24 cellular contexts compared by ENCODE assay signal in the genomic region with DNA sequence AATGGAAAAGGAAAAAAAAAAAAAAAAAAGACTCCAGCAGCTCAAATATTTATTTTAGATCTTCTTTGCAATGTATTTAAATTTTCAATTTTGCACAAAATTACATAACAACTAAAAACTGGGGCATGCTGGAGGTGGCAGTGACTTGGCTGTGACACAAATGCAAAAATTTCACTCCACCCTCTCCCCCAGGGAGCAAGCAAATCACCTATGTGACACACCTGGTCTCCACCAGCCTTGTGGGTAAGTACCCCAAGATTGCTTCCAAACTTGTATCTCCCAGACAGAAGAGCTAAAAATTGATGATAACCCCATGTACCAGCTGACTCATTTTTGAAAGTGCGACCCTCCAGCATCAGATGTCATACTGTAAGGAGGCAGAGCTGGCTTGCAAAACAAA. TPM values are rescaled to one million over a fixed set of nuclear protein-coding genes. Genes with fewer than 3 reads are reported as not detected.
A peak's percentile ranks its signal among the peaks of the same experiment; 100 is the strongest.
DNase-seq lines count a peak whose midpoint lies in the region; ATAC-seq, FAIRE-seq and TF ChIP-seq lines count a peak whose summit lies in the region.
"Had no signal": no experiment of that assay in that cellular context is flagged by ENCODE, and none has a peak within 500 bp of the region (broad histone marks: within the 10 kb centered on the region; RNA-seq: fewer than 3 reads in every experiment).

No MANE protein-coding gene starts in this region.

- TF ChIP-seq EP300 in GM12878 (IDR thresholded peaks at IDR 0.05; ENCODE audit: borderline replicate concordance in 1 of 2, control insufficient read depth in 1 of 2, low read depth in 2 of 2, low read length in 2 of 2): no peak

- DNase-seq in activated naive CD4-positive, alpha-beta T cell treated with anti-CD3 and anti-CD28 coated beads for 36 hours: peak; percentile 8
- no peak for DNase-seq in activated naive CD4-positive, alpha-beta T cell (lab: John Stamatoyannopoulos, UW)
- DNase-seq in Karpas-422 (peak; percentile 63), GM12878 (ENCODE audit: low read depth, low spot score) (no peak), progenitor cell of endocrine pancreas (ENCODE audit: low spot score, unreplicated experiment) (no peak), NCI-H446 (lab: John Stamatoyannopoulos, UW) (no peak), NOMO-1 treated with DMSO at 0.1 percent for 48 hours (lab: John Stamatoyannopoulos, UW; ENCODE audit: unreplicated experiment) (no peak), T-cell (no peak)
- DNase-seq: activated effector memory CD4-positive, alpha-beta T cell treated with anti-CD3 and anti-CD28 coated beads, Interleukin-2, amount 50 U/mL, for 16 hours; DMS 273 treated with DMSO at 0.1 percent for 48 hours; effector memory CD4-positive, alpha-beta T cell; esophagus squamous epithelium; KBM-7; NCI-H187 treated with DMSO at 0.1 percent for 48 hours; NCI-H226; posterior cingulate gyrus; SJCRH30; thyroid gland; WERI-Rb-1 had no signal

- H3K9me3 Mint-ChIP-seq in activated naive CD4-positive, alpha-beta T cell treated with anti-CD3 and anti-CD28 coated beads for 36 hours: peaks cover 5% of the 10 kb centered on the region
- H3K9me3 Mint-ChIP-seq in progenitor cell of endocrine pancreas (ENCODE audit: low read depth) (no peaks in the 10 kb centered on the region), T-cell (peaks cover 3 to 13% (median 9%) of the 10 kb centered on the region in 3 donors)

- H3K27me3 Mint-ChIP-seq in activated naive CD4-positive, alpha-beta T cell treated with anti-CD3 and anti-CD28 coated beads for 36 hours (ENCODE audit: low read depth): no peaks in the 10 kb centered on the region
- no peaks in the 10 kb centered on the region for H3K27me3 Mint-ChIP-seq in progenitor cell of endocrine pancreas
- no peaks in the 10 kb centered on the region for H3K27me3 Mint-ChIP-seq in T-cell

- RAD21 ChIA-PET in GM12878 (lab: Charles Lee; ENCODE audit: unreplicated experiment): interaction anchor here (1.3 to 2.4 kb wide), 3 partner anchors 9 to 40 kb away, joined by 3 to 8 read pairs (median 5); no protein-coding TSS in a partner anchor

- SMC1A ChIA-PET in GM12878 (lab: Charles Lee; ENCODE audit: uncharacterized antibody, unreplicated experiment): interaction anchor here (0.9 to 2.6 kb wide), 5 partner anchors 10 to 42 kb away, joined by 3 to 16 read pairs (median 4); no protein-coding TSS in a partner anchor

- FAIRE-seq in GM12878 (lab: Jason Lieb, UNC): no peak
- FAIRE-seq: H54 had no signal

- peaks cover 100% of the 10 kb centered on the region for H3K79me2 ChIP-seq in Karpas-422 (ENCODE audit: low read length)
- peaks cover 26% of the 10 kb centered on the region for H3K79me2 ChIP-seq in GM12878 (ENCODE audit: control insufficient read depth, insufficient read depth, low read length)

- H3K27ac ChIP-seq in Karpas-422 (ENCODE audit: low read length) (peak overlapping the region; percentile 86), GM12878 (ENCODE audit: control insufficient read depth, insufficient read depth) (no peak overlapping the region)
- H3K27ac ChIP-seq: ascending aorta, C4-2B, esophagus squamous epithelium, gastroesophageal sphincter, SJCRH30, thyroid gland, WERI-Rb-1 had no signal

- peaks cover 52% of the 10 kb centered on the region for H3K4me1 Mint-ChIP-seq in activated naive CD4-positive, alpha-beta T cell treated with anti-CD3 and anti-CD28 coated beads for 36 hours (ENCODE audit: low read depth)
- peaks cover 15% of the 10 kb centered on the region for H3K4me1 Mint-ChIP-seq in progenitor cell of endocrine pancreas (ENCODE audit: low read depth)
- H3K4me1 Mint-ChIP-seq in T-cell: peaks cover 34 to 49% (median 35%) of the 10 kb centered on the region in 3 donors

- H3K9me2 ChIP-seq in Karpas-422 (replicated peaks; ENCODE audit: insufficient read depth, low read length): no peaks in the 10 kb centered on the region

- no TSS peak for BruUV-seq in GM12878 (replicated peaks; lab: Mats Ljungman, UMichigan)

- H2AFZ ChIP-seq in Karpas-422 (ENCODE audit: low read length) (no peak overlapping the region), GM12878 (ENCODE audit: control insufficient read depth, low read depth, low read length) (no peak overlapping the region)

- TF ChIP-seq CTCF in GM12878 (IDR thresholded peaks at IDR 0.05 in 2 of 3, conservative IDR thresholded peaks at IDR 0.05 in 1 of 3; ENCODE audit: control insufficient read depth in 2 of 3, extremely low read depth in 1 of 3, insufficient read depth in 1 of 3, low read depth in 3 of 3, low read length in 3 of 3) (no peak), progenitor cell of endocrine pancreas (IDR thresholded peaks at IDR 0.05; ENCODE audit: unreplicated experiment) (no peak)

- intact Hi-C loops in activated naive CD4-positive, alpha-beta T cell treated with anti-CD3 and anti-CD28 coated beads for 36 hours (cut with micrococcal nuclease): no loop called here
- intact Hi-C loops in GM12878 (cut with micrococcal nuclease; ENCODE audit: unreplicated experiment): no loop called here

- in situ Hi-C loops in GM12878 (cut with MboI): no loop called here

- 42% methylated on average over 1 of the region's 1 CpG for WGBS in GM12878 (ENCODE audit: insufficient coverage, insufficient replicate concordance, low lambda C conversion rate, missing lambda C conversion rate)

- no peaks in the 10 kb centered on the region for H3K27me3 ChIP-seq in Karpas-422 (ENCODE audit: low read length)
- H3K27me3 ChIP-seq in GM12878 (replicated peaks in 1 of 2; ENCODE audit: control insufficient read depth in 2 of 2, insufficient read depth in 2 of 2, low read length in 1 of 2): no peaks in the 10 kb centered on the region
- H3K27me3 ChIP-seq: ascending aorta, esophagus squamous epithelium, gastroesophageal sphincter, SJCRH30, thyroid gland had no signal

- H3K4me1 ChIP-seq in Karpas-422 (ENCODE audit: low read length) (peaks cover 82% of the 10 kb centered on the region), GM12878 (ENCODE audit: control insufficient read depth, insufficient read depth, low read length) (no peaks in the 10 kb centered on the region)
- H3K4me1 ChIP-seq: SJCRH30 had no signal

- H3K9me3 ChIP-seq in Karpas-422 (ENCODE audit: low read length) (peaks cover 5% of the 10 kb centered on the region; the same call in 1 of the 2 replicates), GM12878 (replicated peaks; ENCODE audit: control insufficient read depth, insufficient read depth, low read length) (peaks cover 16% of the 10 kb centered on the region)
- H3K9me3 ChIP-seq: SJCRH30, thyroid gland had no signal

- H4K20me1 ChIP-seq in Karpas-422 (ENCODE audit: insufficient read depth, low read depth, low read length) (no peaks in the 10 kb centered on the region), GM12878 (ENCODE audit: control insufficient read depth, insufficient read depth) (no peaks in the 10 kb centered on the region)

- H3K4me3 ChIP-seq in Karpas-422 (ENCODE audit: low read length) (no peak overlapping the region), GM12878 (no peak overlapping the region)
- H3K4me3 ChIP-seq: ascending aorta, esophagus squamous epithelium, gastroesophageal sphincter, SJCRH30, thyroid gland had no signal

- POLR2A ChIA-PET in GM12878 (lab: Charles Lee) (interaction anchor here (1.2 kb wide), 1 partner anchor 11 kb away, joined by 3 read pairs; no protein-coding TSS in a partner anchor), T-cell (lab: Charles Lee) (interaction anchor here in 1 of 2 donors (0.7 kb wide), 1 partner anchor 16 kb away, joined by 4 read pairs; no protein-coding TSS in a partner anchor)

- CTCF ChIA-PET in activated naive CD4-positive, alpha-beta T cell treated with anti-CD3 and anti-CD28 coated beads for 36 hours (lab: Charles Lee): interaction anchor here (1.1 kb wide), 1 partner anchor 21 kb away, joined by 3 read pairs; no protein-coding TSS in a partner anchor
- CTCF ChIA-PET in GM12878 (lab: Yijun Ruan, JAX): interaction anchor here (0.7 to 1.2 kb wide), 4 partner anchors 8 to 254 kb away, joined by 3 to 5 read pairs (median 4); no protein-coding TSS in a partner anchor
- CTCF ChIA-PET in T-cell (lab: Charles Lee): interaction anchor here in 1 of 2 donors (0.6 kb wide), 1 partner anchor 61 kb away, joined by 5 read pairs; no protein-coding TSS in a partner anchor

- H3K4me3 Mint-ChIP-seq in activated naive CD4-positive, alpha-beta T cell treated with anti-CD3 and anti-CD28 coated beads for 36 hours: no peak overlapping the region
- H3K4me3 Mint-ChIP-seq in progenitor cell of endocrine pancreas (ENCODE audit: low read depth): no peak overlapping the region
- no peak overlapping the region for H3K4me3 Mint-ChIP-seq in T-cell
- H3K4me3 Mint-ChIP-seq: nephron had no signal

- TF ChIP-seq RAD21 in GM12878 (IDR thresholded peaks at IDR 0.05; ENCODE audit: insufficient read depth, low read depth, low read length): no peak

- no peak for TF ChIP-seq POLR2A in GM12878 (IDR thresholded peaks at IDR 0.05; ENCODE audit: low read depth, low read length)

- H3K36me3 ChIP-seq in Karpas-422 (ENCODE audit: insufficient read depth, low read length) (peaks cover 79% of the 10 kb centered on the region), GM12878 (ENCODE audit: control insufficient read depth in 2 of 2, insufficient read depth in 2 of 2, low read length in 1 of 2) (peaks cover 8 to 29% of the 10 kb centered on the region in 2 experiments; a peak in 3 of 4 replicates)

- peaks cover 63% of the 10 kb centered on the region for H3K36me3 Mint-ChIP-seq in activated naive CD4-positive, alpha-beta T cell treated with anti-CD3 and anti-CD28 coated beads for 36 hours (ENCODE audit: low read depth)
- H3K36me3 Mint-ChIP-seq in progenitor cell of endocrine pancreas (ENCODE audit: insufficient read depth) (peaks cover 16% of the 10 kb centered on the region), T-cell (peaks cover 61% of the 10 kb centered on the region)

- ATAC-seq in GM12878 (peak; percentile 23), T-cell (replicated peaks in 1 of 4) (no peak)
- ATAC-seq: gastroesophageal sphincter had no signal

- H3K27ac Mint-ChIP-seq in activated naive CD4-positive, alpha-beta T cell treated with anti-CD3 and anti-CD28 coated beads for 36 hours: peak overlapping the region; percentile 47
- H3K27ac Mint-ChIP-seq in progenitor cell of endocrine pancreas (peak overlapping the region; percentile 54), T-cell (no peak overlapping the region)

- H3K4me2 ChIP-seq in Karpas-422 (ENCODE audit: low read depth, low read length, poor library complexity, severe bottlenecking) (peak overlapping the region; percentile 3), GM12878 (ENCODE audit: control insufficient read depth, insufficient read depth) (no peak overlapping the region)

- H3K9ac ChIP-seq in Karpas-422 (ENCODE audit: low read length): no peak overlapping the region
- no peak overlapping the region for H3K9ac ChIP-seq in GM12878 (ENCODE audit: control insufficient read depth, insufficient read depth, low read length)

RNA-seq across cellular contexts. Expression of gene UBE3A, which starts 32.0 kb away (rescaled TPM):
- total RNA-seq in activated naive CD4-positive, alpha-beta T cell treated with anti-CD3 and anti-CD28 coated beads for 36 hours: 10 to 100 TPM; 85.7 to 92.3 TPM
- 85.0 and 121 TPM in 2 replicates for total RNA-seq in Karpas-422 (2014; rRNA removed; shearing (Covaris generic); ENCODE audit: low replicate concordance)
- 330 and 336 TPM in 2 replicates for total RNA-seq in GM12878 (2013; cell fraction: nucleolus; rRNA removed)
- total RNA-seq in GM12878 (2014; rRNA removed) (41.7 and 51.0 TPM in 2 replicates), GM12878 (2014; rRNA removed; fragmentation: Illumina TruSeq; extraction: Trizol) (69.2 and 75.7 TPM in 2 replicates), GM12878 (2021) (82.9 and 88.5 TPM in 2 replicates), progenitor cell of endocrine pancreas (118 and 126 TPM in 2 replicates), T-cell (100 to 1,000 TPM; 115 to 119 (median 118) TPM)
- 17.9 TPM for polyA plus RNA-seq in GM12878 (2011; ENCODE audit: low read depth)
- polyA plus RNA-seq in GM12878 (2011; rRNA removed) (65.9 and 85.7 TPM in 2 replicates), GM12878 (2014; fragmentation: Illumina TruSeq; extraction: Trizol) (50.8 and 63.8 TPM in 2 replicates), GM12878 (2014; fragmentation: Nextera tagmentation; extraction: Ambion mirVana) (10 to 100 TPM; 32.9 to 51.5 TPM), GM12878 (2014; rRNA removed) (27.1 and 29.4 TPM in 2 replicates), GM12878 (2016; fragmentation: Nextera tagmentation; extraction: Ambion mirVana) (10 to 100 TPM; 72.1 to 73.0 TPM)
- 21.0 and 25.6 TPM in 2 replicates for polyA plus RNA-seq in GM12878 (2011; cell fraction: cytosol; rRNA removed)
- polyA plus RNA-seq in GM12878 (2011; cell fraction: nucleus; rRNA removed): 36.6 and 43.5 TPM in 2 replicates
- 22.0 and 29.7 TPM in 2 replicates for polyA plus RNA-seq in GM12878 (2012)
- 118 and 138 TPM in 2 replicates for polyA minus RNA-seq in GM12878 (2011; rRNA and poly(A)+ RNA removed)
- 47.2 and 55.4 TPM in 2 replicates for polyA minus RNA-seq in GM12878 (2011; cell fraction: cytosol; rRNA and poly(A)+ RNA removed)
- polyA minus RNA-seq in GM12878 (2011; cell fraction: nucleus; rRNA and poly(A)+ RNA removed): 93.9 and 169 TPM in 2 replicates

Comparison
In these comparisons a context has a peak if more than half of its experiments do, and no peak if none do; other contexts are left out.
1. DNase-seq: peak in activated naive CD4-positive, alpha-beta T cell treated with anti-CD3 and anti-CD28 coated beads for 36 hours (single experiment) and Karpas-422 (single experiment); none in activated naive CD4-positive, alpha-beta T cell (0 of 4), GM12878 (single experiment), progenitor cell of endocrine pancreas (single experiment), NCI-H446 (0 of 2), NOMO-1 treated with DMSO at 0.1 percent for 48 hours (single experiment) and T-cell (0 of 34).
2. H3K27ac Mint-ChIP-seq: peak in activated naive CD4-positive, alpha-beta T cell treated with anti-CD3 and anti-CD28 coated beads for 36 hours (single experiment) and progenitor cell of endocrine pancreas (single experiment); none in T-cell (0 of 2).